16 cellular contexts compared by ENCODE assay signal in the genomic region with DNA sequence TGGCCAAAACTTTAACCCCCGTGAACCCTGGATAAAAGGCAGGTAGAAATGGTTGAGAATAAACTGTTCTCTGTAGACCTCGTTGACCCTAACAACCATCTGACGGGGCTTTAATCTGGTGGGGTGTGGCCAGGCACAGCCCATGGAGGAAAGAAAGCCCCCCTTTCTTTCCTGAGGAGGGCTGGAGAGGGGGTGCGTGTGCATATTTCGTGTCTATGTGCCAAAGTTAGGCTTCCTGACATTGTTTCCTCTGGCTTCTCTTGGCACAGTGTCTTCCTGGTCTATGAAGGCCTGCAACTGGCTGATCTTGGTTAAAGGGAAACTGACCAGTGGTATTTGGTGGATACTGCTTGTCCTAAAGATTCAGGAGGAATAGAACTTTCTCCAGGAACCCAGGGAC.
DNase-seq lines count a peak whose midpoint lies in the region; ATAC-seq and TF ChIP-seq lines count a peak whose summit lies in the region.
"Had no signal": no experiment of that assay in that cellular context is flagged by ENCODE, and none has a peak within 500 bp of the region (broad histone marks: within the 10 kb centered on the region; RNA-seq: fewer than 3 reads in every experiment).

No MANE protein-coding gene starts in this region.

- H3K23ac ChIP-seq in neuronal stem cell (ENCODE audit: low read depth, low read length, poor library complexity): no peak overlapping the region

- no peak overlapping the region for H3K4me2 ChIP-seq in neuronal stem cell (ENCODE audit: insufficient read depth, low read length, poor library complexity, severe bottlenecking)

- H3K4ac ChIP-seq in neuronal stem cell (ENCODE audit: low read length): no peak overlapping the region

- ATAC-seq in upper lobe of right lung (peak; percentile 60), HG02885 (IDR thresholded peaks at IDR 0.05; ENCODE audit: poor library complexity, unreplicated experiment) (no peak)
- ATAC-seq: HCT116, T-cell had no signal

- no peak overlapping the region for H2BK12ac ChIP-seq in neuronal stem cell (ENCODE audit: low read length)

- no peak overlapping the region for H3K14ac ChIP-seq in neuronal stem cell (ENCODE audit: low read length)

- H3K9ac ChIP-seq in neuronal stem cell (ENCODE audit: low read depth, low read length, poor library complexity): no peak overlapping the region

- H3K36me3 ChIP-seq in ascending aorta: no peaks in the 10 kb centered on the region
- no peaks in the 10 kb centered on the region for H3K36me3 ChIP-seq in cardiac muscle cell
- H3K36me3 ChIP-seq in neuronal stem cell (replicated peaks in 1 of 2; ENCODE audit: control insufficient read depth in 2 of 2, insufficient read depth in 2 of 2, low read length in 2 of 2): no peaks in the 10 kb centered on the region
- no peaks in the 10 kb centered on the region for H3K36me3 ChIP-seq in upper lobe of right lung

- H3K4me1 ChIP-seq in ascending aorta (peaks cover 8 to 19% of the 10 kb centered on the region in 2 donors), cardiac muscle cell (ENCODE audit: low read depth) (peaks cover 56% of the 10 kb centered on the region), neuronal stem cell (ENCODE audit: control insufficient read depth in 2 of 2, insufficient read depth in 1 of 2, low read depth in 1 of 2, low read length in 2 of 2) (peaks cover 15% of the 10 kb centered on the region in 2 donors), upper lobe of right lung (peaks cover 46% of the 10 kb centered on the region)

- H2AK5ac ChIP-seq in neuronal stem cell (ENCODE audit: low read depth, low read length): peak overlapping the region; percentile 39

- no CpG with 5 or more reads among the region's 5 CpGs for WGBS in neuronal stem cell (ENCODE audit: extremely low coverage in 2 of 2, insufficient read length in 2 of 2, insufficient replicate concordance in 1 of 2), 2 donors

- no peak overlapping the region for H2AFZ ChIP-seq in neuronal stem cell (ENCODE audit: low read length)

- H3K4me3 ChIP-seq in ascending aorta (no peak overlapping the region), cardiac muscle cell (no peak overlapping the region), neuronal stem cell (ENCODE audit: low read length in 2 of 2) (no peak overlapping the region), upper lobe of right lung (no peak overlapping the region)

- no peak overlapping the region for H2BK5ac ChIP-seq in neuronal stem cell (ENCODE audit: low read length)

- peak overlapping the region; percentile 28 to 41 for H3K27ac ChIP-seq in ascending aorta
- H3K27ac ChIP-seq in cardiac muscle cell: peak overlapping the region; percentile 90
- H3K27ac ChIP-seq in neuronal stem cell (replicated peaks; ENCODE audit: low read length): no peak overlapping the region
- H3K27ac ChIP-seq in upper lobe of right lung: peak overlapping the region; percentile 67
- H3K27ac ChIP-seq: C4-2B had no signal

- no peak overlapping the region for H2BK120ac ChIP-seq in neuronal stem cell (ENCODE audit: low read depth, low read length)

- no peak overlapping the region for H3K18ac ChIP-seq in neuronal stem cell (ENCODE audit: low read length)

- DNase-seq in ascending aorta (ENCODE audit: low spot score in 2 of 2): no peak
- peak in 1 of 2 donors; percentile 53 for DNase-seq in cardiac muscle cell (ENCODE audit: low read depth in 1 of 2, low spot score in 1 of 2)
- DNase-seq in neuronal stem cell (ENCODE audit: low spot score): no peak
- no peak for DNase-seq in upper lobe of right lung
- DNase-seq in retina: no peak
- DNase-seq in EL: no peak
- DNase-seq: activated CD4-positive, CD25-positive, alpha-beta regulatory T cell; activated naive CD4-positive, alpha-beta T cell treated with anti-CD3 and anti-CD28 coated beads for 36 hours; DMS79 treated with DMSO at 0.1 percent for 48 hours; hypothalamus; stimulated activated CD4-positive, alpha-beta T cell treated with anti-CD3 and anti-CD28 coated beads, Interleukin-12 subunit alpha, Interleukin-12 subunit beta, amount 100 ng/mL, for 4 hours; substantia nigra; T-cell had no signal

- no peaks in the 10 kb centered on the region for H3K27me3 ChIP-seq in ascending aorta
- H3K27me3 ChIP-seq in cardiac muscle cell: no peaks in the 10 kb centered on the region
- no peaks in the 10 kb centered on the region for H3K27me3 ChIP-seq in neuronal stem cell (ENCODE audit: control insufficient read depth in 3 of 3, insufficient read depth in 3 of 3, low read depth in 1 of 3, low read length in 3 of 3)
- H3K27me3 ChIP-seq in upper lobe of right lung: no peaks in the 10 kb centered on the region

- intact Hi-C loops in ascending aorta (cut with DNase I): no loop called here
- intact Hi-C loops in upper lobe of right lung (cut with DNase I): no loop called here

- H4K91ac ChIP-seq in neuronal stem cell (ENCODE audit: low read depth, low read length, poor library complexity): no peak overlapping the region

- H4K8ac ChIP-seq in neuronal stem cell (ENCODE audit: low read depth, low read length): no peak overlapping the region

- no peak for TF ChIP-seq CTCF in ascending aorta (IDR thresholded peaks at IDR 0.05)
- TF ChIP-seq CTCF in cardiac muscle cell (IDR thresholded peaks at IDR 0.05; ENCODE audit: low read depth, low read length): no peak
- no peak for TF ChIP-seq CTCF in upper lobe of right lung (IDR thresholded peaks at IDR 0.05)

- no peaks in the 10 kb centered on the region for H3K9me3 ChIP-seq in ascending aorta
- no peaks in the 10 kb centered on the region for H3K9me3 ChIP-seq in cardiac muscle cell (ENCODE audit: low read depth)
- no peaks in the 10 kb centered on the region for H3K9me3 ChIP-seq in neuronal stem cell (replicated peaks in 1 of 2; ENCODE audit: control insufficient read depth in 2 of 2, insufficient read depth in 1 of 2, low read depth in 1 of 2, low read length in 2 of 2)
- H3K9me3 ChIP-seq in upper lobe of right lung: no peaks in the 10 kb centered on the region

- no peaks in the 10 kb centered on the region for H3K79me1 ChIP-seq in neuronal stem cell (ENCODE audit: low read depth, low read length)

- H2BK15ac ChIP-seq in neuronal stem cell (ENCODE audit: low read length): no peak overlapping the region
